In genomic region chr12:12582193-12582881, GRCh38 we compare ENCODE assay signal across 9 cellular contexts. TPM values are rescaled to one million over a fixed set of nuclear protein-coding genes. Genes with fewer than 3 reads are reported as not detected.
A peak's percentile ranks its signal among the peaks of the same experiment; 100 is the strongest.
DNase-seq lines count a peak whose midpoint lies in the region; ATAC-seq and TF ChIP-seq lines count a peak whose summit lies in the region.
"Had no signal": no experiment of that assay in that cellular context is flagged by ENCODE, and none has a peak within 500 bp of the region (broad histone marks: within the 10 kb centered on the region; RNA-seq: fewer than 3 reads in every experiment).

No MANE protein-coding gene starts in this region.

- H3K27me3 ChIP-seq in thyroid gland: no peaks in the 10 kb centered on the region
- no peaks in the 10 kb centered on the region for H3K27me3 ChIP-seq in stomach

- peak; percentile 10 to 47 for ATAC-seq in activated naive CD4-positive, alpha-beta T cell treated with anti-CD3 and anti-CD28 coated beads, Interleukin-2, amount 50 U/mL, for 72 hours
- peak; percentile 37 for ATAC-seq in HG02610 (IDR thresholded peaks at IDR 0.05; ENCODE audit: unreplicated experiment)
- no peak for ATAC-seq in HG02763 (IDR thresholded peaks at IDR 0.05; ENCODE audit: unreplicated experiment)

- DNase-seq in activated naive CD4-positive, alpha-beta T cell treated with anti-CD3 and anti-CD28 coated beads, Interleukin-2, amount 50 U/mL, for 72 hours (ENCODE audit: low spot score in 2 of 2): peak in 1 of 2 donors; percentile 13
- no peak for DNase-seq in activated naive CD4-positive, alpha-beta T cell treated with Interleukin-2 at 50 U/mL for 16 hours
- no peak for DNase-seq in thyroid gland
- DNase-seq in AG08395 (ENCODE audit: low spot score): no peak
- DNase-seq in stomach: no peak

- intact Hi-C loops in thyroid gland (cut with DNase I): no loop called here
- intact Hi-C loops in stomach (cut with DNase I; ENCODE audit: low total_unique reads): no loop called here

- H3K4me1 ChIP-seq in thyroid gland (peaks cover 15 to 32% of the 10 kb centered on the region in 2 donors), stomach (peaks cover 0 to 8% (median 3%) of the 10 kb centered on the region in 4 donors)

- H3K27ac Mint-ChIP-seq in activated naive CD4-positive, alpha-beta T cell treated with anti-CD3 and anti-CD28 coated beads, Interleukin-2, amount 50 U/mL, for 72 hours: peak overlapping the region; percentile 70 to 88

- H3K9me3 ChIP-seq in thyroid gland (no peaks in the 10 kb centered on the region), stomach (no peaks in the 10 kb centered on the region)

- no peak for TF ChIP-seq POLR2A in thyroid gland (IDR thresholded peaks at IDR 0.05)
- TF ChIP-seq POLR2A in stomach (IDR thresholded peaks at IDR 0.05): no peak

- 90 to 93% methylated on average over 4 of the region's 4 CpGs for WGBS in thyroid gland, 2 donors
- 66 to 81% (median 71%) methylated on average over 4 of the region's 4 CpGs for WGBS in stomach, 5 donors

- H3K36me3 ChIP-seq in thyroid gland (no peaks in the 10 kb centered on the region), stomach (no peaks in the 10 kb centered on the region)

- H3K4me3 ChIP-seq in thyroid gland (replicated peaks in 1 of 3): no peak overlapping the region
- H3K4me3 ChIP-seq in stomach: no peak overlapping the region

- TF ChIP-seq RAD21 in Ishikawa (IDR thresholded peaks at IDR 0.05; ENCODE audit: low read depth): no peak

- TF ChIP-seq EP300 in Ishikawa (IDR thresholded peaks at IDR 0.05; ENCODE audit: borderline replicate concordance) (no peak), stomach (IDR thresholded peaks at IDR 0.05) (no peak)

- no peak for TF ChIP-seq CTCF in thyroid gland (IDR thresholded peaks at IDR 0.05)
- no peak for TF ChIP-seq CTCF in stomach (IDR thresholded peaks at IDR 0.05)

- H3K36me3 Mint-ChIP-seq in activated naive CD4-positive, alpha-beta T cell treated with anti-CD3 and anti-CD28 coated beads, Interleukin-2, amount 50 U/mL, for 72 hours: no peaks in the 10 kb centered on the region

- no peaks in the 10 kb centered on the region for H3K9me3 Mint-ChIP-seq in activated naive CD4-positive, alpha-beta T cell treated with anti-CD3 and anti-CD28 coated beads, Interleukin-2, amount 50 U/mL, for 72 hours
- H3K9me3 Mint-ChIP-seq: neural crest cell had no signal

- H3K27ac ChIP-seq in thyroid gland: peak overlapping the region; percentile 46 to 86 (median 68)
- no peak overlapping the region for H3K27ac ChIP-seq in stomach

TF ChIP-seq in Ishikawa, 13 proteins besides CTCF, POLR2A, EP300 and RAD21:
- TF ChIP-seq ZBTB7A (IDR thresholded peaks at IDR 0.05; ENCODE audit: low read depth) (0 out of 2 replicates have a peak, but pooled peaks have one; percentile 4), TAF1 (IDR thresholded peaks at IDR 0.05; ENCODE audit: low read depth) (no peak)

RNA-seq across cellular contexts. Expression of gene DUSP16, which starts 19.7 kb away (rescaled TPM):
- 10 to 100 TPM; 37.4 to 64.8 TPM for total RNA-seq in activated naive CD4-positive, alpha-beta T cell treated with anti-CD3 and anti-CD28 coated beads, Interleukin-2, amount 50 U/mL, for 72 hours
- total RNA-seq in thyroid gland (10 to 100 TPM; 24.2 to 34.5 (median 26.4) TPM), stomach (10 to 100 TPM; 11.3 to 34.8 (median 32.0) TPM)
- polyA plus RNA-seq in stomach: 10 to 100 TPM in 2 of 3 donors, 1 to 10 TPM in 1; 4.9 to 16.0 (median 13.4) TPM

RNA-seq across cellular contexts. Expression of gene CREBL2, which starts 29.3 kb away (rescaled TPM):
- 10 to 100 TPM; 10.7 to 15.7 TPM for total RNA-seq in activated naive CD4-positive, alpha-beta T cell treated with anti-CD3 and anti-CD28 coated beads, Interleukin-2, amount 50 U/mL, for 72 hours
- 10 to 100 TPM; 67.8 to 84.3 (median 74.0) TPM for total RNA-seq in thyroid gland
- 10 to 100 TPM in 4 of 5 donors, 1 to 10 TPM in 1; 8.2 to 42.0 (median 34.1) TPM for total RNA-seq in stomach
- polyA plus RNA-seq in stomach: 10 to 100 TPM; 12.1 to 33.8 (median 29.8) TPM

Comparison
In these comparisons a context has a peak if more than half of its experiments do, and no peak if none do; other contexts are left out.
1. H3K27ac ChIP-seq: peak in thyroid gland (3 of 3); none in stomach (0 of 5).